13 cellular contexts compared by ENCODE assay signal in genomic region chr19:17347361-17347760, GRCh38. TPM values are rescaled to one million over a fixed set of nuclear protein-coding genes. Genes with fewer than 3 reads are reported as not detected.
DNase-seq lines count a peak whose midpoint lies in the region; ATAC-seq, FAIRE-seq and TF ChIP-seq lines count a peak whose summit lies in the region.
"Had no signal": no experiment of that assay in that cellular context is flagged by ENCODE, and none has a peak within 500 bp of the region (broad histone marks: within the 10 kb centered on the region; RNA-seq: fewer than 3 reads in every experiment).

No MANE protein-coding gene starts in this region.

- no peak overlapping the region for H3K9ac ChIP-seq in kidney (ENCODE audit: low read length in 2 of 2)
- H3K9ac ChIP-seq in endodermal cell (ENCODE audit: extremely low read depth, low read length, poor library complexity, severe bottlenecking) = no peak overlapping the region

- H3K4me3 ChIP-seq in kidney (ENCODE audit: low read length in 2 of 2) (no peak overlapping the region), endodermal cell (ENCODE audit: low read length) (no peak overlapping the region)

- H3K27me3 ChIP-seq in endodermal cell (ENCODE audit: control insufficient read depth, insufficient read depth, low read length, poor library complexity, severe bottlenecking) = no peaks in the 10 kb centered on the region

- peak; percentile 29 for DNase-seq in GM13976 (ENCODE audit: low spot score)
- no peak for DNase-seq in chondrocyte (ENCODE audit: low spot score)
- peak; percentile 85 for DNase-seq in kidney
- no peak for DNase-seq in stimulated activated effector memory CD8-positive, alpha-beta T cell treated with anti-CD3 and anti-CD28 coated beads, Interleukin-12 subunit alpha, Interleukin-12 subunit beta, amount 100 ng/mL, for 72 hours (ENCODE audit: low spot score in 2 of 2)
- DNase-seq in endodermal cell = no peak
- no peak for DNase-seq in NCI-H2107 (lab: John Stamatoyannopoulos, UW)
- DNase-seq in SKM-1 (lab: John Stamatoyannopoulos, UW; ENCODE audit: unreplicated experiment) = no peak
- DNase-seq: NCI-H1436 treated with DMSO at 0.1 percent for 48 hours, NCI-H69, WERI-Rb-1 had no signal

- H3K9me3 ChIP-seq in kidney (ENCODE audit: control insufficient read depth in 1 of 2, low read length in 2 of 2) = no peaks in the 10 kb centered on the region
- H3K9me3 ChIP-seq in endodermal cell (ENCODE audit: control insufficient read depth, low read length) = no peaks in the 10 kb centered on the region

- WGBS in endodermal cell (ENCODE audit: insufficient coverage in 1 of 2, insufficient read length in 1 of 2), 2 experiments = 92% methylated on average over 4 of the region's 6 CpGs; no CpG with 5 or more reads in 1 of the 2 experiments

- H3K27ac ChIP-seq in kidney (ENCODE audit: low read depth in 2 of 2, low read length in 2 of 2) = peak overlapping the region; percentile 22 to 54
- H3K27ac ChIP-seq in endodermal cell (ENCODE audit: low read depth, low read length) = no peak overlapping the region
- H3K27ac ChIP-seq: C4-2B, WERI-Rb-1 had no signal

- H3K27ac Mint-ChIP-seq in chondrocyte (ENCODE audit: unreplicated experiment) (peak overlapping the region; percentile 91), endodermal cell (no peak overlapping the region)
- H3K27ac Mint-ChIP-seq in stimulated activated effector memory CD8-positive, alpha-beta T cell treated with anti-CD3 and anti-CD28 coated beads, Interleukin-12 subunit alpha, Interleukin-12 subunit beta, amount 100 ng/mL, for 72 hours = peak overlapping the region; percentile 5

- intact Hi-C loops in kidney (cut with DNase I) = no loop called here

- in situ Hi-C loops in GM13976 (cut with MboI; ENCODE audit: low sequenced_read_pairs, unreplicated experiment) = loop anchor here (5.0 kb wide), 1 partner anchor 40 kb away; no protein-coding TSS in a partner anchor

- TF ChIP-seq CTCF in GM13976 (IDR thresholded peaks at IDR 0.05; ENCODE audit: borderline replicate concordance, control extremely low read depth, extremely low read depth, insufficient read depth, missing control alignments) (no peak), chondrocyte (IDR thresholded peaks at IDR 0.05) (no peak), kidney (IDR thresholded peaks at IDR 0.05; ENCODE audit: borderline replicate concordance, extremely low read depth, insufficient read depth) (no peak), endodermal cell (conservative IDR thresholded peaks at IDR 0.05) (no peak)

- no peak for ATAC-seq in stimulated activated effector memory CD8-positive, alpha-beta T cell treated with anti-CD3 and anti-CD28 coated beads, Interleukin-12 subunit alpha, Interleukin-12 subunit beta, amount 100 ng/mL, for 72 hours
- no peak for ATAC-seq in HG03432 (IDR thresholded peaks at IDR 0.05; ENCODE audit: unreplicated experiment)
- ATAC-seq: activated naive CD4-positive, alpha-beta T cell treated with anti-CD3 and anti-CD28 coated beads, Interleukin-2, amount 50 U/mL, for 72 hours had no signal

- no peaks in the 10 kb centered on the region for H3K36me3 ChIP-seq in kidney (ENCODE audit: control insufficient read depth in 1 of 2, insufficient read depth in 2 of 2, low read length in 2 of 2)
- H3K36me3 ChIP-seq in endodermal cell (ENCODE audit: control insufficient read depth, insufficient read depth, low read length) = peaks cover 3% of the 10 kb centered on the region

- no peaks in the 10 kb centered on the region for H3K36me3 Mint-ChIP-seq in chondrocyte (ENCODE audit: low read depth)
- peaks cover 7% of the 10 kb centered on the region for H3K36me3 Mint-ChIP-seq in stimulated activated effector memory CD8-positive, alpha-beta T cell treated with anti-CD3 and anti-CD28 coated beads, Interleukin-12 subunit alpha, Interleukin-12 subunit beta, amount 100 ng/mL, for 72 hours
- H3K36me3 Mint-ChIP-seq in endodermal cell (ENCODE audit: low read depth) = peaks cover 2% of the 10 kb centered on the region
- H3K36me3 Mint-ChIP-seq: activated naive CD4-positive, alpha-beta T cell treated with anti-CD3 and anti-CD28 coated beads, Interleukin-2, amount 50 U/mL, for 72 hours had no signal

- H3K4me1 ChIP-seq in kidney (ENCODE audit: control insufficient read depth in 1 of 2, insufficient read depth in 1 of 2, low read depth in 1 of 2, low read length in 2 of 2) (peaks cover 0 to 4% of the 10 kb centered on the region in 2 donors), endodermal cell (ENCODE audit: control insufficient read depth, insufficient read depth, low read length) (no peaks in the 10 kb centered on the region)

- H3K9me3 Mint-ChIP-seq in chondrocyte (ENCODE audit: low read depth) (no peaks in the 10 kb centered on the region), endodermal cell (no peaks in the 10 kb centered on the region)
- no peaks in the 10 kb centered on the region for H3K9me3 Mint-ChIP-seq in stimulated activated effector memory CD8-positive, alpha-beta T cell treated with anti-CD3 and anti-CD28 coated beads, Interleukin-12 subunit alpha, Interleukin-12 subunit beta, amount 100 ng/mL, for 72 hours
- H3K9me3 Mint-ChIP-seq: activated naive CD4-positive, alpha-beta T cell treated with anti-CD3 and anti-CD28 coated beads, Interleukin-2, amount 50 U/mL, for 72 hours had no signal

- no peaks in the 10 kb centered on the region for H3K27me3 Mint-ChIP-seq in chondrocyte (ENCODE audit: low read depth)
- H3K27me3 Mint-ChIP-seq in endodermal cell (ENCODE audit: insufficient read depth) = no peaks in the 10 kb centered on the region

- no peak overlapping the region for H3K4me3 Mint-ChIP-seq in chondrocyte (ENCODE audit: unreplicated experiment)
- H3K4me3 Mint-ChIP-seq in stimulated activated effector memory CD8-positive, alpha-beta T cell treated with anti-CD3 and anti-CD28 coated beads, Interleukin-12 subunit alpha, Interleukin-12 subunit beta, amount 100 ng/mL, for 72 hours = no peak overlapping the region
- H3K4me3 Mint-ChIP-seq in endodermal cell = no peak overlapping the region

- H3K4me1 Mint-ChIP-seq in chondrocyte (ENCODE audit: low read depth) (peaks cover 38% of the 10 kb centered on the region), endodermal cell (peaks cover 3% of the 10 kb centered on the region)
- H3K4me1 Mint-ChIP-seq in stimulated activated effector memory CD8-positive, alpha-beta T cell treated with anti-CD3 and anti-CD28 coated beads, Interleukin-12 subunit alpha, Interleukin-12 subunit beta, amount 100 ng/mL, for 72 hours = peaks cover 14% of the 10 kb centered on the region

- FAIRE-seq in kidney (lab: Jason Lieb, UNC) = no peak

RNA-seq across cellular contexts. Expression of gene GTPBP3, which starts 10.0 kb away (rescaled TPM):
- 16.7 to 20.9 TPM (median 20.6 TPM) in 3 replicates for total RNA-seq in chondrocyte
- total RNA-seq in kidney = 20.4 TPM
- 11.0 TPM for polyA plus RNA-seq in kidney (ENCODE audit: insufficient read depth, low read depth, low replicate concordance)
- 10 to 100 TPM; 48.7 to 55.7 TPM for total RNA-seq in endodermal cell
- 34.1 TPM for polyA plus RNA-seq in endodermal cell (2013, experiment 1 of 2)
- polyA plus RNA-seq in endodermal cell (2013, experiment 2 of 2) = 33.4 TPM

RNA-seq across cellular contexts. Expression of gene ANO8, which starts 12.7 kb away (rescaled TPM):
- total RNA-seq in chondrocyte (16.7 to 18.9 TPM (median 16.8 TPM) in 3 replicates), kidney (12.1 TPM), endodermal cell (10 to 100 TPM; 27.5 to 29.5 TPM)
- 3.0 TPM for polyA plus RNA-seq in kidney (ENCODE audit: insufficient read depth, low read depth, low replicate concordance)
- 34.7 TPM for polyA plus RNA-seq in endodermal cell (2013, experiment 1 of 2)
- polyA plus RNA-seq in endodermal cell (2013, experiment 2 of 2) = 29.8 TPM

RNA-seq across cellular contexts. Expression of gene PLVAP, which starts 29.8 kb away (rescaled TPM):
- total RNA-seq in chondrocyte = 0.22 to 0.44 TPM in 2 of 3 replicates, not detected in the other
- total RNA-seq in kidney = 195 TPM
- 148 TPM for polyA plus RNA-seq in kidney (ENCODE audit: insufficient read depth, low read depth, low replicate concordance)
- total RNA-seq in endodermal cell = under 1 TPM in 1 of 2 donors, not detected in 1; 0.44 TPM
- 0.85 TPM for polyA plus RNA-seq in endodermal cell (2013, experiment 1 of 2)
- polyA plus RNA-seq in endodermal cell (2013, experiment 2 of 2) = 1.1 TPM

RNA-seq across cellular contexts. Expression of gene DDA1, which starts 38.0 kb away (rescaled TPM):
- 53.0 to 66.6 TPM (median 63.9 TPM) in 3 replicates for total RNA-seq in chondrocyte
- total RNA-seq in kidney = 27.7 TPM
- 35.9 TPM for polyA plus RNA-seq in kidney (ENCODE audit: insufficient read depth, low read depth, low replicate concordance)
- 10 to 100 TPM; 36.9 to 42.3 TPM for total RNA-seq in endodermal cell
- polyA plus RNA-seq in endodermal cell (2013, experiment 1 of 2) = 46.5 TPM
- 62.7 TPM for polyA plus RNA-seq in endodermal cell (2013, experiment 2 of 2)

RNA-seq across cellular contexts. Expression of gene MRPL34, which starts 41.7 kb away (rescaled TPM):
- total RNA-seq in chondrocyte (56.6 to 68.7 TPM (median 61.7 TPM) in 3 replicates), kidney (59.3 TPM), endodermal cell (10 to 100 TPM; 58.1 to 62.2 TPM)
- 369 TPM for polyA plus RNA-seq in kidney (ENCODE audit: insufficient read depth, low read depth, low replicate concordance)
- 51.9 TPM for polyA plus RNA-seq in endodermal cell (2013, experiment 1 of 2)
- polyA plus RNA-seq in endodermal cell (2013, experiment 2 of 2) = 48.7 TPM

Comparison
In these comparisons a context has a peak if more than half of its experiments do, and no peak if none do; other contexts are left out.
1. DNase-seq: peak in GM13976 (single experiment) and kidney (single experiment); none in chondrocyte (single experiment), stimulated activated effector memory CD8-positive, alpha-beta T cell treated with anti-CD3 and anti-CD28 coated beads, Interleukin-12 subunit alpha, Interleukin-12 subunit beta, amount 100 ng/mL, for 72 hours (0 of 2), endodermal cell (single experiment), NCI-H2107 (single experiment) and SKM-1 (single experiment).
2. RNA of gene PLVAP, which starts 29.8 kb away (total RNA-seq): 195 TPM in kidney (single experiment); 0.44 TPM in endodermal cell and 0.22 to 0.44 TPM in chondrocyte; every median in the first group is over 100 times any median in the second.